ENCODE assay signal across 10 cellular contexts in the genomic region with DNA sequence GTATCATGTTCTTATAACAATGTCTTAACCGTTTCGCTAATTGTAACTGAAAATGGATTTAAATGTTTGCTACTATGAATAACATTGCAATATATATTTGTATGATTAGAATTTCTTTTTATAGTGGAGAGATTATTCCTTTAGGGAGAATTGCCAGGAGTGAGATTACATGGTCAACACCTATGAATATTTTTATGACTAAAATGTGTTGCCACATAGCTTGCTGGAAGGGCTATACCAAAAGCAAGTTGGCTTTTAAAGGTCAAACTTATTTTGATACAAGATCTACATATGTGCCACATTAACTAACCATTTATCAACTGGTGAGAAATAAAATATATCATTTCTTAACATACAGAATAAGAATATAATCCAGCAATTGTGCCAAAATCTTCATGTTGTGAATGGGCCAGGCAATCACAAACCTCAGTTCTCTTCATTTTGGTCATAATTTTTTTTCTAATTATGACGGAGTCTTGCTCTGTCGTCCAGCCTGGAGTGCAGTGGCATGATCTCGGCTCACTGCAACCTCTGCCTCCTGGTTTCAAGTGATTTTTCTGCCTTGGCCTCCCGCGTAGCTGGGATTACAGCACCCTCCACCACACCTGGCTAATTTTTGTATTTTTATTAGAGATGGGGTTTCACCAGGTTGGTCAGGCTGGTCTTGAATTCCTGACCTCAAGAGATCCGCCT. TPM values are rescaled to one million over a fixed set of nuclear protein-coding genes. Genes with fewer than 3 reads are reported as not detected.
"Had no signal": no experiment of that assay in that cellular context is flagged by ENCODE, and none has a peak within 500 bp of the region (broad histone marks: within the 10 kb centered on the region; RNA-seq: fewer than 3 reads in every experiment).

No MANE protein-coding gene starts in this region.

- H3K4me3 ChIP-seq: K562 had no signal

- H3K27ac ChIP-seq: HL-60, KMS-11 had no signal

- DNase-seq: IMR-90, KBM-7, KG1 had no signal

- H3K9ac ChIP-seq: KMS-11 had no signal

- ATAC-seq: HepG2, K562 had no signal

RNA-seq across cellular contexts. Expression of a gene that starts 54.8 kb away (rescaled TPM):
- total RNA-seq: HepG2, HT-29, HT1080, IMR-90 had no signal
- polyA plus RNA-seq: IgD-negative memory B cell had no signal
